ENCODE assay signal across 8 cellular contexts in the genomic region with DNA sequence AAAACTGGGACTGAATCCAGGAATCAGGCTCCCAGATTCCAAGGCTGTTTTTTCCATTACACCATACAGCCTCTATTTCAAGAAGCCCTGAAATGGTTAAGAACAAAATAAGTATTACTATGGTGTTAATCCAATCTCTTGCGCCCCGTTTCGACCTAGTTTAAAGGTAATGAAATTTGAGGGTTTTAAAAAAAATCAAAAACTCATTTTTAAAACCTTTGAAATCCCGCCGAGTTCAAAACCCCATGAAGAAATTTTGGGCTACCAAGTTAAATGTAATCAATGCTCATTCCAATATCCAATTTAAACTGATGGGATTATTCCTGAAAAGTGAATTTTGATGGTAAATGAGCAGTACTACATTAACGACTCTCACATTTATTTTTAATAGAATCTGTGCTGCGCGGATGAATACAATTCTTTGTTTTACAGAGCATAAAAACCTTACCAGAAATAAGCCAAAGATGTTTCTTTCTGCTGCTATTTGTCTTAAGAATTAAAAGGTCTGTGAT. TPM values are rescaled to one million over a fixed set of nuclear protein-coding genes. Genes with fewer than 3 reads are reported as not detected.
A peak's percentile ranks its signal among the peaks of the same experiment; 100 is the strongest.
DNase-seq lines count a peak whose midpoint lies in the region; ATAC-seq and TF ChIP-seq lines count a peak whose summit lies in the region.

No MANE protein-coding gene starts in this region.

- H3K9ac ChIP-seq in PC-3 (ENCODE audit: low read length) = peak overlapping the region; percentile 64

- H3K27ac Mint-ChIP-seq in CD4-positive, alpha-beta T cell = peak overlapping the region; percentile 73
- H3K27ac Mint-ChIP-seq in endothelial cell (ENCODE audit: unreplicated experiment) (peak overlapping the region; percentile 96), osteocyte (ENCODE audit: unreplicated experiment) (peak overlapping the region; percentile 92)

- H3K4me3 ChIP-seq in PC-3 (ENCODE audit: low read length) = peak overlapping the region; percentile 71

- no peaks in the 10 kb centered on the region for H3K27me3 ChIP-seq in CD4-positive, alpha-beta T cell (ENCODE audit: control insufficient read depth, insufficient read depth, low read length)
- H3K27me3 ChIP-seq in PC-3 (ENCODE audit: low read length) = no peaks in the 10 kb centered on the region

- no peak for ATAC-seq in CD4-positive, alpha-beta T cell (ENCODE audit: poor library complexity)
- ATAC-seq in PC-3 (no peak), GM18517 (IDR thresholded peaks at IDR 0.05; ENCODE audit: unreplicated experiment) (no peak)

- H3K36me3 ChIP-seq in PC-3 (ENCODE audit: low read depth, low read length) = no peaks in the 10 kb centered on the region

- no peaks in the 10 kb centered on the region for H3K9me3 ChIP-seq in CD4-positive, alpha-beta T cell (ENCODE audit: control insufficient read depth, low read length)
- no peaks in the 10 kb centered on the region for H3K9me3 ChIP-seq in PC-3 (ENCODE audit: low read length)

- H3F3A ChIP-seq in PC-3 (ENCODE audit: low read length, unreplicated experiment) = no peaks in the 10 kb centered on the region

- peaks cover 28% of the 10 kb centered on the region for H4K20me1 ChIP-seq in PC-3 (ENCODE audit: low read length)

- BruUV-seq in PC-3 (replicated peaks; lab: Mats Ljungman, UMichigan) = TSS peak; percentile 73

- peaks cover 36% of the 10 kb centered on the region for H3K4me1 ChIP-seq in PC-3 (ENCODE audit: insufficient read depth, low read length)

- peaks cover 16% of the 10 kb centered on the region for H3K36me3 Mint-ChIP-seq in CD4-positive, alpha-beta T cell (ENCODE audit: low read depth)
- peaks cover 10% of the 10 kb centered on the region for H3K36me3 Mint-ChIP-seq in endothelial cell (ENCODE audit: low read depth, unreplicated experiment)
- H3K36me3 Mint-ChIP-seq in osteocyte (ENCODE audit: unreplicated experiment) = no peaks in the 10 kb centered on the region

- POLR2A ChIA-PET in CD4-positive, alpha-beta T cell (lab: Charles Lee) = interaction anchor here (1.7 kb wide), 1 partner anchor 85 kb away, joined by 8 read pairs; a partner anchor contains a TSS
- POLR2A ChIA-PET in PC-3 (lab: Charles Lee; ENCODE audit: unreplicated experiment) = no interaction called here

- peaks cover 42% of the 10 kb centered on the region for H3K4me1 Mint-ChIP-seq in CD4-positive, alpha-beta T cell (ENCODE audit: low read depth)
- peaks cover 31% of the 10 kb centered on the region for H3K4me1 Mint-ChIP-seq in endothelial cell (ENCODE audit: unreplicated experiment)
- peaks cover 35% of the 10 kb centered on the region for H3K4me1 Mint-ChIP-seq in osteocyte (ENCODE audit: unreplicated experiment)

- DNase-seq in CD4-positive, alpha-beta T cell = no peak
- DNase-seq in PC-3 (no peak), endothelial cell (ENCODE audit: low spot score) (no peak), osteocyte (ENCODE audit: extremely low spot score, unreplicated experiment) (no peak), HCEC 1CT (no peak), dedifferentiated amniotic fluid mesenchymal stem cell (ENCODE audit: extremely low spot score) (no peak), DMS79 treated with DMSO at 0.1 percent for 48 hours (lab: John Stamatoyannopoulos, UW) (no peak)

- no peaks in the 10 kb centered on the region for H3K27me3 Mint-ChIP-seq in CD4-positive, alpha-beta T cell
- H3K27me3 Mint-ChIP-seq in endothelial cell (ENCODE audit: unreplicated experiment) (peaks cover 15% of the 10 kb centered on the region), osteocyte (ENCODE audit: unreplicated experiment) (no peaks in the 10 kb centered on the region)

- H3K27ac ChIP-seq in CD4-positive, alpha-beta T cell (ENCODE audit: low read depth, low read length) = peak overlapping the region; percentile 83
- H3K27ac ChIP-seq in PC-3 (ENCODE audit: low read length) = peak overlapping the region; percentile 77

- intact Hi-C loops in CD4-positive, alpha-beta T cell (cut with DNase I, micrococcal nuclease) = loop anchor here (1.0 to 10.0 kb wide), 13 partner anchors 48 to 1358 kb away; a partner anchor contains a TSS
- intact Hi-C loops in PC-3 (cut with micrococcal nuclease) = loop anchor here (1.0 to 5.0 kb wide), 5 partner anchors 65 to 180 kb away; a partner anchor contains a TSS

- H2AFZ ChIP-seq in PC-3 (ENCODE audit: low read length) = peak overlapping the region; percentile 77

- no peaks in the 10 kb centered on the region for H3K9me3 Mint-ChIP-seq in CD4-positive, alpha-beta T cell
- H3K9me3 Mint-ChIP-seq in endothelial cell (ENCODE audit: unreplicated experiment) = no peaks in the 10 kb centered on the region
- H3K9me3 Mint-ChIP-seq in osteocyte (ENCODE audit: unreplicated experiment) = no peaks in the 10 kb centered on the region

- H3K79me2 ChIP-seq in PC-3 (ENCODE audit: low read length) = peaks cover 38% of the 10 kb centered on the region

- peak; percentile 10 for TF ChIP-seq CTCF in CD4-positive, alpha-beta T cell (IDR thresholded peaks at IDR 0.05)
- TF ChIP-seq CTCF in PC-3 (conservative IDR thresholded peaks at IDR 0.05; ENCODE audit: low read depth, low read length) = 0 out of 2 replicates have a peak, but pooled peaks have one; percentile 14
- TF ChIP-seq CTCF in endothelial cell (IDR thresholded peaks at IDR 0.05; ENCODE audit: unreplicated experiment) = no peak
- TF ChIP-seq CTCF in osteocyte (IDR thresholded peaks at IDR 0.05) = no peak

- H3K4me3 Mint-ChIP-seq in CD4-positive, alpha-beta T cell = peak overlapping the region; percentile 88
- H3K4me3 Mint-ChIP-seq in endothelial cell (ENCODE audit: unreplicated experiment) = peak overlapping the region; percentile 96
- H3K4me3 Mint-ChIP-seq in osteocyte (ENCODE audit: unreplicated experiment) = peak overlapping the region; percentile 79

- peak overlapping the region; percentile 87 for H3K4me2 ChIP-seq in PC-3 (ENCODE audit: low read length)

- H3K9me2 ChIP-seq in PC-3 (replicated peaks; ENCODE audit: low read length) = no peaks in the 10 kb centered on the region

- CTCF ChIA-PET in CD4-positive, alpha-beta T cell (lab: Charles Lee) = interaction anchor here (1.2 kb wide), 1 partner anchor 9 kb away, joined by 3 read pairs; no protein-coding TSS in a partner anchor
- CTCF ChIA-PET in PC-3 (lab: Charles Lee) = no interaction called here

RNA-seq across cellular contexts. Expression of a gene that starts 0.8 kb away (rescaled TPM):
- 1 to 10 TPM; 8.2 to 9.4 TPM for total RNA-seq in CD4-positive, alpha-beta T cell
- total RNA-seq in PC-3 (2014; rRNA removed) (37.0 and 44.9 TPM in 2 replicates), endothelial cell (ENCODE audit: unreplicated experiment) (30.8 TPM), osteocyte (27.5 and 30.3 TPM in 2 replicates)

Comparison
In these comparisons a context has a peak if more than half of its experiments do, and no peak if none do; other contexts are left out.
1. CTCF ChIP-seq: peak in CD4-positive, alpha-beta T cell (single experiment) and PC-3 (single experiment); none in endothelial cell (single experiment) and osteocyte (single experiment).
2. Peak in every context shown above with its lines, with median percentiles within 50 percentile points of each other: H3K27ac Mint-ChIP-seq and H3K4me3 Mint-ChIP-seq.